8 cellular contexts compared by ENCODE assay signal in genomic region chr21:46226920-46227599, GRCh38. TPM values are rescaled to one million over a fixed set of nuclear protein-coding genes. Genes with fewer than 3 reads are reported as not detected.
DNase-seq lines count a peak whose midpoint lies in the region; ATAC-seq and TF ChIP-seq lines count a peak whose summit lies in the region.

No MANE protein-coding gene starts in this region.

- POLR2A ChIA-PET in MCF 10A (lab: Yijun Ruan, JAX) = interaction anchor here (0.7 to 2.2 kb wide), 9 partner anchors 13 to 412 kb away, joined by 3 to 19 read pairs (median 5); partner anchors contain the start of genes MCM3AP, PRMT2 and YBEY

- no TSS peak for BruUV-seq in MCF 10A (replicated peaks; lab: Mats Ljungman, UMichigan)

- peaks cover 38% of the 10 kb centered on the region for H3K4me1 ChIP-seq in Karpas-422 (ENCODE audit: low read length)
- peaks cover 33% of the 10 kb centered on the region for H3K4me1 ChIP-seq in vagina

- no peaks in the 10 kb centered on the region for H3K9me3 Mint-ChIP-seq in MCF 10A (ENCODE audit: unreplicated experiment)

- CTCF ChIA-PET in MCF 10A (lab: Yijun Ruan, JAX) = interaction anchor here (0.9 kb wide), 1 partner anchor 35 kb away, joined by 3 read pairs; no protein-coding TSS in a partner anchor

- intact Hi-C loops in MCF 10A (cut with micrococcal nuclease) = no loop called here
- intact Hi-C loops in vagina (cut with DNase I) = loop anchor here (5.0 to 10.0 kb wide), 2 partner anchors 82 to 255 kb away; no protein-coding TSS in a partner anchor

- H3K79me2 ChIP-seq in Karpas-422 (ENCODE audit: low read length) = peaks cover 80% of the 10 kb centered on the region

- no peaks in the 10 kb centered on the region for H3K9me2 ChIP-seq in Karpas-422 (replicated peaks; ENCODE audit: insufficient read depth, low read length)

- H3K27me3 ChIP-seq in Karpas-422 (ENCODE audit: low read length) (no peaks in the 10 kb centered on the region), vagina (no peaks in the 10 kb centered on the region)

- ATAC-seq in GM18861 (IDR thresholded peaks at IDR 0.05; ENCODE audit: unreplicated experiment) = no peak

- TF ChIP-seq CTCF in MCF 10A (IDR thresholded peaks at IDR 0.05; ENCODE audit: unreplicated experiment) (no peak), vagina (IDR thresholded peaks at IDR 0.05) (no peak)

- TF ChIP-seq POLR2A in vagina (IDR thresholded peaks at IDR 0.05) = peak in 1 of 2 donors; percentile 18

- H3K4me3 ChIP-seq in Karpas-422 (ENCODE audit: low read length) (peak overlapping the region; percentile 75), vagina (peak overlapping the region; percentile 58 to 97)

- H3K9ac ChIP-seq in Karpas-422 (ENCODE audit: low read length) = peak overlapping the region; percentile 81

- H2AFZ ChIP-seq in Karpas-422 (ENCODE audit: low read length) = no peak overlapping the region

- H3K27ac Mint-ChIP-seq in MCF 10A (ENCODE audit: low read depth, unreplicated experiment) = peak overlapping the region; percentile 98

- H3K27ac ChIP-seq in Karpas-422 (ENCODE audit: low read length) (peak overlapping the region; percentile 63), vagina (peak overlapping the region; percentile 96)

- H3K27me3 Mint-ChIP-seq in MCF 10A (ENCODE audit: insufficient read depth, unreplicated experiment) = no peaks in the 10 kb centered on the region

- H3K36me3 Mint-ChIP-seq in MCF 10A (ENCODE audit: insufficient read depth, unreplicated experiment) = peaks cover 14% of the 10 kb centered on the region

- H3K9me3 ChIP-seq in Karpas-422 (ENCODE audit: low read length) = no peaks in the 10 kb centered on the region
- no peaks in the 10 kb centered on the region for H3K9me3 ChIP-seq in vagina

- H3K4me1 Mint-ChIP-seq in MCF 10A (ENCODE audit: insufficient read depth, unreplicated experiment) = peaks cover 49% of the 10 kb centered on the region

- H3K4me3 Mint-ChIP-seq in MCF 10A (ENCODE audit: unreplicated experiment) = peak overlapping the region; percentile 87

- H3K36me3 ChIP-seq in Karpas-422 (ENCODE audit: insufficient read depth, low read length) (peaks cover 25% of the 10 kb centered on the region), vagina (peaks cover 0 to 6% of the 10 kb centered on the region in 2 donors)

- H4K20me1 ChIP-seq in Karpas-422 (ENCODE audit: insufficient read depth, low read depth, low read length) = no peaks in the 10 kb centered on the region; the same call in 1 of the 2 replicates

- DNase-seq in GF-D8 (lab: John Stamatoyannopoulos, UW) = peak; percentile 7
- DNase-seq in Karpas-422 = peak; percentile 76
- peak; percentile 73 for DNase-seq in MCF 10A (ENCODE audit: unreplicated experiment)
- DNase-seq in medulla oblongata (ENCODE audit: extremely low spot score) = peak; percentile 30
- no peak for DNase-seq in vagina (ENCODE audit: extremely low spot score in 2 of 2)
- no peak for DNase-seq in NCI-H1048 (lab: John Stamatoyannopoulos, UW)
- DNase-seq in NCI-H128 (lab: John Stamatoyannopoulos, UW; ENCODE audit: unreplicated experiment) = no peak

- H3K4me2 ChIP-seq in Karpas-422 (ENCODE audit: low read depth, low read length, poor library complexity, severe bottlenecking) = peak overlapping the region; percentile 91

RNA-seq across cellular contexts. Expression of gene LSS, which starts 1.5 kb away (rescaled TPM):
- total RNA-seq in Karpas-422 (2014; rRNA removed; shearing (Covaris generic); ENCODE audit: low replicate concordance) = 40.3 and 62.0 TPM in 2 replicates
- 45.5 and 47.5 TPM in 2 replicates for total RNA-seq in MCF 10A (2022)
- total RNA-seq in vagina = 103 TPM

RNA-seq across cellular contexts. Expression of gene SPATC1L, which starts 42.8 kb away (rescaled TPM):
- 16.7 and 21.5 TPM in 2 replicates for total RNA-seq in Karpas-422 (2014; rRNA removed; shearing (Covaris generic); ENCODE audit: low replicate concordance)
- total RNA-seq in MCF 10A (2022) = 10.5 and 11.3 TPM in 2 replicates
- total RNA-seq in vagina = 5.2 TPM

RNA-seq across cellular contexts. Expression of gene MCM3AP, which starts 58.4 kb away (rescaled TPM):
- total RNA-seq in Karpas-422 (2014; rRNA removed; shearing (Covaris generic); ENCODE audit: low replicate concordance) = 60.5 and 139 TPM in 2 replicates
- total RNA-seq in MCF 10A (2022) = 118 and 128 TPM in 2 replicates
- 115 TPM for total RNA-seq in vagina

RNA-seq across cellular contexts. Expression of gene YBEY, which starts 59.1 kb away (rescaled TPM):
- 38.5 and 88.4 TPM in 2 replicates for total RNA-seq in Karpas-422 (2014; rRNA removed; shearing (Covaris generic); ENCODE audit: low replicate concordance)
- total RNA-seq in MCF 10A (2022) (26.7 and 29.9 TPM in 2 replicates), vagina (11.3 TPM)

Comparison
In these comparisons a context has a peak if more than half of its experiments do, and no peak if none do; other contexts are left out.
1. DNase-seq: peak in GF-D8 (single experiment), Karpas-422 (single experiment), MCF 10A (single experiment) and medulla oblongata (single experiment); none in vagina (0 of 2), NCI-H1048 (single experiment) and NCI-H128 (single experiment).